Comparison of ENCODE assay signal across 8 cellular contexts in genomic region chr16:56424404-56424765, GRCh38. TPM values are rescaled to one million over a fixed set of nuclear protein-coding genes. Genes with fewer than 3 reads are reported as not detected.
DNase-seq lines count a peak whose midpoint lies in the region; ATAC-seq and TF ChIP-seq lines count a peak whose summit lies in the region.

No MANE protein-coding gene starts in this region.

- H3K27ac ChIP-seq in gastrocnemius medialis = peak overlapping the region; percentile 87 to 96 (median 96)

- peaks cover 2% of the 10 kb centered on the region for H3K36me3 Mint-ChIP-seq in activated T-helper 1 cell treated with anti-CD3 and anti-CD28 coated beads, Interleukin-12 subunit alpha, Interleukin-12 subunit beta, Interleukin-2, Interleukin-4 antibody, amounts not matched to agents 30 ng/mL and 10 ng/mL and 1 ng/mL, durations not matched to agents 14 hours and 24 hours and 36 hours (ENCODE audit: low read depth)

- peaks cover 47% of the 10 kb centered on the region in 2 donors for H3K4me1 ChIP-seq in gastrocnemius medialis

- TF ChIP-seq CTCF in gastrocnemius medialis (IDR thresholded peaks at IDR 0.05 in 4 of 5, conservative IDR thresholded peaks at IDR 0.05 in 1 of 5) = no peak

- TF ChIP-seq POLR2A in gastrocnemius medialis (IDR thresholded peaks at IDR 0.05) = no peak

- peak overlapping the region; percentile 98 for H3K4me3 Mint-ChIP-seq in activated T-helper 1 cell treated with anti-CD3 and anti-CD28 coated beads, Interleukin-12 subunit alpha, Interleukin-12 subunit beta, Interleukin-2, Interleukin-4 antibody, amounts not matched to agents 30 ng/mL and 10 ng/mL and 1 ng/mL, durations not matched to agents 14 hours and 24 hours and 36 hours

- no peaks in the 10 kb centered on the region for H3K36me3 ChIP-seq in gastrocnemius medialis

- peaks cover 4% of the 10 kb centered on the region for H3K27me3 Mint-ChIP-seq in activated T-helper 1 cell treated with anti-CD3 and anti-CD28 coated beads, Interleukin-12 subunit alpha, Interleukin-12 subunit beta, Interleukin-2, Interleukin-4 antibody, amounts not matched to agents 30 ng/mL and 10 ng/mL and 1 ng/mL, durations not matched to agents 14 hours and 24 hours and 36 hours (ENCODE audit: insufficient read depth)

- H3K9me3 Mint-ChIP-seq in activated T-helper 1 cell treated with anti-CD3 and anti-CD28 coated beads, Interleukin-12 subunit alpha, Interleukin-12 subunit beta, Interleukin-2, Interleukin-4 antibody, amounts not matched to agents 30 ng/mL and 10 ng/mL and 1 ng/mL, durations not matched to agents 14 hours and 24 hours and 36 hours = no peaks in the 10 kb centered on the region

- no peaks in the 10 kb centered on the region for H3K9me3 ChIP-seq in gastrocnemius medialis

- peak; percentile 4 to 24 for ATAC-seq in gastrocnemius medialis

- in situ Hi-C loops in gastrocnemius medialis (cut with MboI; ENCODE audit: low sequenced_read_pairs in 4 of 4) = loop anchor here in 1 of 4 donors (25.0 kb wide), 1 partner anchor 263 kb away; the partner anchor contains the start of gene MT1X

- peak; percentile 3 for DNase-seq in NCI-H526 treated with DMSO at 0.1 percent for 48 hours (lab: John Stamatoyannopoulos, UW)
- DNase-seq in NCI-H526 (lab: John Stamatoyannopoulos, UW) = no peak
- DNase-seq in activated T-helper 1 cell treated with anti-CD3 and anti-CD28 coated beads, Interleukin-12 subunit alpha, Interleukin-12 subunit beta, Interleukin-2, Interleukin-4 antibody, amounts not matched to agents 30 ng/mL and 10 ng/mL and 1 ng/mL, durations not matched to agents 14 hours and 24 hours and 36 hours (ENCODE audit: low spot score) = no peak
- DNase-seq in hepatic stellate cell (ENCODE audit: low spot score) = peak; percentile 14
- DNase-seq in gastrocnemius medialis = no peak
- no peak for DNase-seq in midbrain (lab: John Stamatoyannopoulos, UW)
- DNase-seq in activated CD4-positive, alpha-beta T cell treated with anti-CD3 and anti-CD28 coated beads, Interleukin-2, amount 50 U/mL, for 1 hour = no peak
- DNase-seq in GDM1 (lab: John Stamatoyannopoulos, UW) = no peak

- no peaks in the 10 kb centered on the region for H3K27me3 ChIP-seq in gastrocnemius medialis

- H3K4me3 ChIP-seq in gastrocnemius medialis = peak overlapping the region; percentile 74 to 96 (median 92)

- intact Hi-C loops in activated T-helper 1 cell treated with anti-CD3 and anti-CD28 coated beads, Interleukin-12 subunit alpha, Interleukin-12 subunit beta, Interleukin-2, Interleukin-4 antibody, amounts not matched to agents 30 ng/mL and 10 ng/mL and 1 ng/mL, durations not matched to agents 14 hours and 24 hours and 36 hours (cut with micrococcal nuclease) = loop anchor here (1.0 kb wide), 1 partner anchor 67 kb away; no protein-coding TSS in a partner anchor
- intact Hi-C loops in gastrocnemius medialis (cut with DNase I; ENCODE audit: low total_unique reads) = loop anchor here (5.0 kb wide), 1 partner anchor 258 kb away; the partner anchor contains the start of gene MT1X

- peak overlapping the region; percentile 85 for H3K27ac Mint-ChIP-seq in activated T-helper 1 cell treated with anti-CD3 and anti-CD28 coated beads, Interleukin-12 subunit alpha, Interleukin-12 subunit beta, Interleukin-2, Interleukin-4 antibody, amounts not matched to agents 30 ng/mL and 10 ng/mL and 1 ng/mL, durations not matched to agents 14 hours and 24 hours and 36 hours

- peaks cover 35% of the 10 kb centered on the region for H3K4me1 Mint-ChIP-seq in activated T-helper 1 cell treated with anti-CD3 and anti-CD28 coated beads, Interleukin-12 subunit alpha, Interleukin-12 subunit beta, Interleukin-2, Interleukin-4 antibody, amounts not matched to agents 30 ng/mL and 10 ng/mL and 1 ng/mL, durations not matched to agents 14 hours and 24 hours and 36 hours (ENCODE audit: low read depth)

RNA-seq across cellular contexts. Expression of gene AMFR, which starts 1.0 kb away (rescaled TPM):
- 57.2 and 64.3 TPM in 2 replicates for total RNA-seq in activated T-helper 1 cell treated with anti-CD3 and anti-CD28 coated beads, Interleukin-12 subunit alpha, Interleukin-12 subunit beta, Interleukin-2, Interleukin-4 antibody, amounts not matched to agents 30 ng/mL and 10 ng/mL and 1 ng/mL, durations not matched to agents 14 hours and 24 hours and 36 hours
- total RNA-seq in gastrocnemius medialis = 100 to 1,000 TPM; 349 to 951 (median 571) TPM

RNA-seq across cellular contexts. Expression of gene NUDT21, which starts 26.7 kb away (rescaled TPM):
- total RNA-seq in activated T-helper 1 cell treated with anti-CD3 and anti-CD28 coated beads, Interleukin-12 subunit alpha, Interleukin-12 subunit beta, Interleukin-2, Interleukin-4 antibody, amounts not matched to agents 30 ng/mL and 10 ng/mL and 1 ng/mL, durations not matched to agents 14 hours and 24 hours and 36 hours = 271 and 313 TPM in 2 replicates
- total RNA-seq in gastrocnemius medialis = 10 to 100 TPM; 24.3 to 71.5 (median 35.9) TPM

RNA-seq across cellular contexts. Expression of gene OGFOD1, which starts 27.0 kb away (rescaled TPM):
- total RNA-seq in activated T-helper 1 cell treated with anti-CD3 and anti-CD28 coated beads, Interleukin-12 subunit alpha, Interleukin-12 subunit beta, Interleukin-2, Interleukin-4 antibody, amounts not matched to agents 30 ng/mL and 10 ng/mL and 1 ng/mL, durations not matched to agents 14 hours and 24 hours and 36 hours = 87.9 and 90.9 TPM in 2 replicates
- total RNA-seq in gastrocnemius medialis = 100 to 1,000 TPM in 1 of 4 donors, 10 to 100 TPM in 3; 86.1 to 115 (median 92.9) TPM

Comparison
In these comparisons a context has a peak if more than half of its experiments do, and no peak if none do; other contexts are left out.
1. DNase-seq: peak in NCI-H526 treated with DMSO at 0.1 percent for 48 hours (single experiment) and hepatic stellate cell (single experiment); none in NCI-H526 (0 of 2), activated T-helper 1 cell treated with anti-CD3 and anti-CD28 coated beads, Interleukin-12 subunit alpha, Interleukin-12 subunit beta, Interleukin-2, Interleukin-4 antibody, amounts not matched to agents 30 ng/mL and 10 ng/mL and 1 ng/mL, durations not matched to agents 14 hours and 24 hours and 36 hours (single experiment), gastrocnemius medialis (0 of 2), midbrain (single experiment), activated CD4-positive, alpha-beta T cell treated with anti-CD3 and anti-CD28 coated beads, Interleukin-2, amount 50 U/mL, for 1 hour (single experiment) and GDM1 (single experiment).